31 cellular contexts compared by ENCODE assay signal in genomic region chrX:107389726-107390125, GRCh38. TPM values are rescaled to one million over a fixed set of nuclear protein-coding genes. Genes with fewer than 3 reads are reported as not detected.
DNase-seq lines count a peak whose midpoint lies in the region; ATAC-seq, FAIRE-seq and TF ChIP-seq lines count a peak whose summit lies in the region.
"Had no signal": no experiment of that assay in that cellular context is flagged by ENCODE, and none has a peak within 500 bp of the region (broad histone marks: within the 10 kb centered on the region; RNA-seq: fewer than 3 reads in every experiment).

No MANE protein-coding gene starts in this region.

- no peak for TF ChIP-seq RAD21 in A549 (conservative IDR thresholded peaks at IDR 0.05 in 1 of 2, IDR thresholded peaks at IDR 0.05 in 1 of 2)

- CTCF ChIA-PET in A549 (lab: Yijun Ruan, JAX) (interaction anchor here (0.6 kb wide), 1 partner anchor 26 kb away, joined by 3 read pairs; no protein-coding TSS in a partner anchor), HEK293 (lab: Yijun Ruan, JAX) (interaction anchor here (0.6 to 0.7 kb wide), 2 partner anchors 34 to 215 kb away, joined by 3 to 4 read pairs; no protein-coding TSS in a partner anchor)

- no peak overlapping the region for H3K4me2 ChIP-seq in A549
- H3K4me2 ChIP-seq: BLaER1; BLaER1 treated with 17β-estradiol and CSF1 and Interleukin-3, amounts not matched to agents 10 nM and 100 nM had no signal

- H3K4me1 ChIP-seq in A549 (no peaks in the 10 kb centered on the region), HEK293 (ENCODE audit: control insufficient read depth, insufficient read depth, low read length) (no peaks in the 10 kb centered on the region)
- H3K4me1 ChIP-seq: BE2C; BLaER1; BLaER1 treated with 17β-estradiol and CSF1 and Interleukin-3, amounts not matched to agents 10 nM and 100 nM; Caco-2 had no signal

- POLR2A ChIA-PET in A549 (lab: Yijun Ruan, JAX) (no interaction called here), HEK293 (lab: Yijun Ruan, JAX) (no interaction called here)

- no peak for FAIRE-seq in A549 (lab: Jason Lieb, UNC)
- FAIRE-seq: A204.1, D721Med had no signal

- H3K27ac ChIP-seq in A549 (no peak overlapping the region), HEK293 (ENCODE audit: extremely low read depth, low read depth, low read length) (no peak overlapping the region)
- H3K27ac ChIP-seq: 22Rv1; BLaER1; BLaER1 treated with 17β-estradiol and CSF1 and Interleukin-3, amounts not matched to agents 10 nM and 100 nM; C4-2B had no signal

- H3K36me3 ChIP-seq in HEK293 (ENCODE audit: control insufficient read depth in 2 of 2, insufficient read depth in 1 of 2, low read length in 2 of 2) = no peaks in the 10 kb centered on the region
- H3K36me3 ChIP-seq: BE2C; BLaER1; BLaER1 treated with 17β-estradiol and CSF1 and Interleukin-3, amounts not matched to agents 10 nM and 100 nM had no signal

- ATAC-seq in A549 (no peak), HG03039 (IDR thresholded peaks at IDR 0.05; ENCODE audit: unreplicated experiment) (no peak)
- ATAC-seq: CD8-positive, alpha-beta T cell had no signal

- DNase-seq in A549 (ENCODE audit: low read depth in 1 of 2, low spot score in 1 of 2) (no peak), SHP77 treated with DMSO at 0.1 percent for 48 hours (lab: John Stamatoyannopoulos, UW) (no peak)
- DNase-seq: 8988T; ACHN; AML-193; BE2C; C1 segment of cervical spinal cord; Caco-2; Calu3; CD4-positive, alpha-beta memory T cell; CD4-positive, alpha-beta T cell; CD4-positive, CD25-positive, alpha-beta regulatory T cell; CD8-positive, alpha-beta memory T cell; CD8-positive, alpha-beta T cell; COR-L47; DMS 273 treated with DMSO at 0.1 percent for 48 hours; DMS153; DMS53; DMS79; DMS79 treated with DMSO at 0.1 percent for 48 hours; DND-41; EL had no signal

- H3K4me3 ChIP-seq in A549 = no peak overlapping the region
- H3K4me3 ChIP-seq in HEK293 (ENCODE audit: low read depth, low read length) = no peak overlapping the region
- H3K4me3 ChIP-seq: BLaER1; BLaER1 treated with 17β-estradiol and CSF1 and Interleukin-3, amounts not matched to agents 10 nM and 100 nM had no signal

- 42% methylated on average over 2 of the region's 2 CpGs for WGBS in A549 (ENCODE audit: missing lambda C conversion rate)

- no peak for TF ChIP-seq POLR2A in A549 (IDR thresholded peaks at IDR 0.05; ENCODE audit: low read length)

- no peak for TF ChIP-seq EP300 in A549 (IDR thresholded peaks at IDR 0.05)

- TF ChIP-seq CTCF in A549 (IDR thresholded peaks at IDR 0.05) (no peak), HEK293 (tag by site-specific recombination; IDR thresholded peaks at IDR 0.05) (no peak)

- H3K9me3 ChIP-seq in A549 (no peaks in the 10 kb centered on the region), HEK293 (ENCODE audit: control insufficient read depth, insufficient read depth, low read depth, low read length) (peaks cover 2% of the 10 kb centered on the region)
- H3K9me3 ChIP-seq: BE2C, Caco-2 had no signal

TF ChIP-seq in A549, 52 proteins besides CTCF, POLR2A, EP300 and RAD21:
- no peak for TF ChIP-seq SMC3 (IDR thresholded peaks at IDR 0.05)
- TF ChIP-seq FOSB (CRISPR knock-in tag; IDR thresholded peaks at IDR 0.05) = no peak
- TF ChIP-seq TFCP2L1 (CRISPR knock-in tag; IDR thresholded peaks at IDR 0.05) = no peak
- TF ChIP-seq RFX5 (IDR thresholded peaks at IDR 0.05) = no peak
- no peak for TF ChIP-seq ATOH8 (CRISPR knock-in tag; IDR thresholded peaks at IDR 0.05; ENCODE audit: low read depth)
- TF ChIP-seq ZC3H11A (IDR thresholded peaks at IDR 0.05) = peak; percentile 54

TF ChIP-seq in HEK293, 187 proteins besides CTCF, POLR2A, EP300 and RAD21 (continues in another document):
- TF ChIP-seq KLF9 (tag by site-specific recombination; IDR thresholded peaks at IDR 0.05; ENCODE audit: low read depth) = no peak
- TF ChIP-seq ZNF623 (tag by site-specific recombination; IDR thresholded peaks at IDR 0.05) = peak; percentile 21; the same call in 1 of the 2 replicates
- no peak for TF ChIP-seq ZNF530 (tag by site-specific recombination; IDR thresholded peaks at IDR 0.05; ENCODE audit: low read depth)
- TF ChIP-seq ZNF266 (tag by site-specific recombination; IDR thresholded peaks at IDR 0.05; ENCODE audit: low read depth) = no peak
- TF ChIP-seq KLF17 (tag by site-specific recombination; IDR thresholded peaks at IDR 0.05) = no peak
- no peak for TF ChIP-seq AEBP2 (tag by site-specific recombination; IDR thresholded peaks at IDR 0.05; ENCODE audit: borderline replicate concordance)
- TF ChIP-seq ZNF555 (tag by site-specific recombination; conservative IDR thresholded peaks at IDR 0.05) = peak; percentile 35
- no peak for TF ChIP-seq ZIC2 (tag by site-specific recombination; IDR thresholded peaks at IDR 0.05)
- no peak for TF ChIP-seq ZBTB10 (tag by site-specific recombination; IDR thresholded peaks at IDR 0.05)
- no peak for TF ChIP-seq KLF10 (tag by site-specific recombination; IDR thresholded peaks at IDR 0.05)
- no peak for TF ChIP-seq ZNF677 (tag by site-specific recombination; IDR thresholded peaks at IDR 0.05)
- no peak for TF ChIP-seq ZNF707 (tag by site-specific recombination; IDR thresholded peaks at IDR 0.05)
- no peak for TF ChIP-seq ZNF16 (tag by site-specific recombination; IDR thresholded peaks at IDR 0.05; ENCODE audit: low read depth)
- TF ChIP-seq EGR2 (tag by site-specific recombination; IDR thresholded peaks at IDR 0.05; ENCODE audit: low read depth) = no peak
- TF ChIP-seq ZNF426 (tag by site-specific recombination; IDR thresholded peaks at IDR 0.05) = peak; percentile 45
- no peak for TF ChIP-seq ZNF18 (tag by site-specific recombination; IDR thresholded peaks at IDR 0.05)
- TF ChIP-seq ZNF558 (tag by site-specific recombination; IDR thresholded peaks at IDR 0.05) = no peak
- 0 out of 2 replicates have a peak, but pooled peaks have one; percentile 8 for TF ChIP-seq ZNF560 (tag by site-specific recombination; IDR thresholded peaks at IDR 0.05; ENCODE audit: borderline replicate concordance)
- TF ChIP-seq ZNF624 (tag by site-specific recombination; IDR thresholded peaks at IDR 0.05) = no peak
- no peak for TF ChIP-seq YY2 (tag by site-specific recombination; IDR thresholded peaks at IDR 0.05)
- no peak for TF ChIP-seq ZSCAN23 (tag by site-specific recombination; IDR thresholded peaks at IDR 0.05)

RNA-seq across cellular contexts. Expression of gene FRMPD3, which starts 59.7 kb away (rescaled TPM):
- 0.01 and 0.03 TPM in 2 replicates for polyA plus RNA-seq in A549 (2011; rRNA removed)
- 0.01 TPM in 2 replicates for polyA plus RNA-seq in A549 (2012; cell fraction: cytosol; rRNA removed)
- 0.01 and 0.04 TPM in 2 replicates for polyA plus RNA-seq in A549 (2012; cell fraction: nucleus; rRNA removed)
- polyA plus RNA-seq in A549 (2017; fragmentation: RNase III; extraction: RNeasy Plus Mini Kit Qiagen cat#74134 plus additional on column Dnase treatment) = 0.05 TPM in 3 replicates
- polyA minus RNA-seq in A549 (2011; rRNA and poly(A)+ RNA removed) = 0.05 TPM in 1 of 2 replicates, not detected in the other
- polyA plus RNA-seq: CD14-positive monocyte; CD4-positive, alpha-beta memory T cell; CD4-positive, CD25-positive, alpha-beta regulatory T cell had no signal

Comparison
In these comparisons a context has a peak if more than half of its experiments do, and no peak if none do; other contexts are left out.
1. Of the 5 proteins assayed by ChIP-seq in both HEK293 and A549: peak only in HEK293: REST; only in A549: none; in both: none; in neither: 4.